Comparison of ENCODE assay signal across 1 cellular context in the genomic region with DNA sequence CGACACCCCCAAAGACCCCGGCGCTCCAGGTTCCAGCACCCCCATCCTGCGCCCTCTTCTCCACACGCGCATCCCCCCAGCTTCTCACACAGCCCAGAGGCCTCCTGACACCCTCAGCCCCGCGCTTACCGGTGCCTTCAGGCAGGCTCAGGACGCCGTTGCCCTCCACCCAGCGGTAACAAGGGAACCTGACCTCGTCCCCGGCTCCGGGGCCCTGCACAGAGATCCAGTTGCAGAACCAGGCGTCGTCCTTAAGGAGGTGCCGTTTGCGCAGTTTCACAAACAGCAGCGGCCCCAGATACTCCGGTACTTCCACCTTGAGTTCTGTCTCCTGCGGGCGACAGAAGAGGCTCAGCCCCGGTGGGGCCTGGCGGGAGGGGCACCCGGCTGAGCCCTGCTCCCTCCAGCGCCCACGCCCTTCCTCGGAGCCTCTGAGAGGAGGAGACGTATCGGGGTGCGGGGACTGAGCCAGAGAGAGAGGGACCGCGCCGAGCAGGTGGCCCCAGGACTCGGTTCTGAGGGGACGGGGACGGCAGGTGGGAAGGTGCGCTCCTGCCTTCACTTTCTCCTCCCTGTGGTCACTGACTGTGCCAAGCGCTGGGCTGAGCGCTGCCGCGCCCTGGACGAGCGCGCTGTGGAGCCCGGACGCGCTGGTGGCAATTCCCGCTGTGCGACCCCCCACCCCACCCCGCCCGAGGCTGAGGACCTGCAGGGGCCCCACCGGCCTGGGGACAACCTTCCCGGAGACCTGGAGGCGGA.
TF ChIP-seq lines count a peak whose summit lies in the region.

No MANE protein-coding gene starts in this region.

TF ChIP-seq in K562, 482 proteins besides CTCF, POLR2A, EP300 and RAD21:
- TF ChIP-seq, protein P1, sequence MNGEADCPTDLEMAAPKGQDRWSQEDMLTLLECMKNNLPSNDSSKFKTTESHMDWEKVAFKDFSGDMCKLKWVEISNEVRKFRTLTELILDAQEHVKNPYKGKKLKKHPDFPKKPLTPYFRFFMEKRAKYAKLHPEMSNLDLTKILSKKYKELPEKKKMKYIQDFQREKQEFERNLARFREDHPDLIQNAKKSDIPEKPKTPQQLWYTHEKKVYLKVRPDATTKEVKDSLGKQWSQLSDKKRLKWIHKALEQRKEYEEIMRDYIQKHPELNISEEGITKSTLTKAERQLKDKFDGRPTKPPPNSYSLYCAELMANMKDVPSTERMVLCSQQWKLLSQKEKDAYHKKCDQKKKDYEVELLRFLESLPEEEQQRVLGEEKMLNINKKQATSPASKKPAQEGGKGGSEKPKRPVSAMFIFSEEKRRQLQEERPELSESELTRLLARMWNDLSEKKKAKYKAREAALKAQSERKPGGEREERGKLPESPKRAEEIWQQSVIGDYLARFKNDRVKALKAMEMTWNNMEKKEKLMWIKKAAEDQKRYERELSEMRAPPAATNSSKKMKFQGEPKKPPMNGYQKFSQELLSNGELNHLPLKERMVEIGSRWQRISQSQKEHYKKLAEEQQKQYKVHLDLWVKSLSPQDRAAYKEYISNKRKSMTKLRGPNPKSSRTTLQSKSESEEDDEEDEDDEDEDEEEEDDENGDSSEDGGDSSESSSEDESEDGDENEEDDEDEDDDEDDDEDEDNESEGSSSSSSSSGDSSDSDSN (IDR thresholded peaks at IDR 0.05; ENCODE audit: borderline replicate concordance in 1 of 2, low read depth in 2 of 2, low read length in 2 of 2), result peak in 1 of 2 experiments; percentile 63; a peak in 1 of 4 replicates
